ENCODE assay signal across 17 cellular contexts in genomic region chr4:31086771-31087330, GRCh38.
DNase-seq lines count a peak whose midpoint lies in the region; TF ChIP-seq lines count a peak whose summit lies in the region.
"Had no signal": no experiment of that assay in that cellular context is flagged by ENCODE, and none has a peak within 500 bp of the region (broad histone marks: within the 10 kb centered on the region; RNA-seq: fewer than 3 reads in every experiment).

No MANE protein-coding gene starts in this region.

- H3K36me3 ChIP-seq in tibial artery = no peaks in the 10 kb centered on the region

- H3K4me3 ChIP-seq in coronary artery = no peak overlapping the region
- no peak overlapping the region for H3K4me3 ChIP-seq in tibial artery

- peak overlapping the region; percentile 1 to 3 for H3K27ac ChIP-seq in coronary artery
- peak overlapping the region; percentile 45 to 65 for H3K27ac ChIP-seq in tibial artery
- H3K27ac ChIP-seq: C4-2B, RWPE1 had no signal

- H3K4me1 ChIP-seq in tibial artery = peaks cover 0 to 78% (median 25%) of the 10 kb centered on the region in 4 donors

- H3K27me3 ChIP-seq in tibial artery = no peaks in the 10 kb centered on the region

- H3K9me3 ChIP-seq in tibial artery = no peaks in the 10 kb centered on the region

- no peak for TF ChIP-seq CTCF in coronary artery (IDR thresholded peaks at IDR 0.05)
- TF ChIP-seq CTCF in tibial artery (IDR thresholded peaks at IDR 0.05) = no peak

- peak; percentile 31 for DNase-seq in NCI-H748 (lab: John Stamatoyannopoulos, UW; ENCODE audit: unreplicated experiment)
- no peak for DNase-seq in NCI-H748 treated with DMSO at 0.1 percent for 48 hours (lab: John Stamatoyannopoulos, UW)
- DNase-seq in NCI-H446 treated with DMSO at 0.1 percent for 48 hours (lab: John Stamatoyannopoulos, UW) = peak; percentile 73
- DNase-seq in coronary artery (ENCODE audit: low spot score) = no peak
- DNase-seq in tibial artery = no peak
- no peak for DNase-seq in SIG-M5 treated with dmso at 0.1 percent for 504 hours (lab: John Stamatoyannopoulos, UW; ENCODE audit: unreplicated experiment)
- no peak for DNase-seq in NCI-H2081 (lab: John Stamatoyannopoulos, UW)
- no peak for DNase-seq in NCI-H2227 (lab: John Stamatoyannopoulos, UW; ENCODE audit: unreplicated experiment)
- DNase-seq: 8988T, COR-L47, DMS153, EL, H9, NCI-H1436 treated with DMSO at 0.1 percent for 48 hours, NCI-H526 had no signal

- intact Hi-C loops in tibial artery (cut with DNase I; ENCODE audit: low total_unique reads) = no loop called here

Comparison
In these comparisons a context has a peak if more than half of its experiments do, and no peak if none do; other contexts are left out.
1. DNase-seq: peak in NCI-H748 (single experiment) and NCI-H446 treated with DMSO at 0.1 percent for 48 hours (single experiment); none in NCI-H748 treated with DMSO at 0.1 percent for 48 hours (single experiment), coronary artery (single experiment), tibial artery (0 of 2), SIG-M5 treated with dmso at 0.1 percent for 504 hours (single experiment), NCI-H2081 (0 of 2) and NCI-H2227 (single experiment).